ENCODE assay signal across 9 cellular contexts in genomic region chr4:142883433-142883832, GRCh38. TPM values are rescaled to one million over a fixed set of nuclear protein-coding genes. Genes with fewer than 3 reads are reported as not detected.
DNase-seq lines count a peak whose midpoint lies in the region; ATAC-seq and TF ChIP-seq lines count a peak whose summit lies in the region.
"Had no signal": no experiment of that assay in that cellular context is flagged by ENCODE, and none has a peak within 500 bp of the region (broad histone marks: within the 10 kb centered on the region; RNA-seq: fewer than 3 reads in every experiment).

No MANE protein-coding gene starts in this region.

- no peaks in the 10 kb centered on the region for H3K9me3 ChIP-seq in WERI-Rb-1 (ENCODE audit: severe bottlenecking)

- DNase-seq in CD1c-positive myeloid dendritic cell (ENCODE audit: extremely low spot score) = peak; percentile 3
- DNase-seq in WERI-Rb-1 = peak; percentile 55
- peak; percentile 18 for DNase-seq in iPS-NIHi11 (ENCODE audit: low spot score)
- DNase-seq in naive thymus-derived CD8-positive, alpha-beta T cell = no peak
- DNase-seq in activated T-cell treated with anti-CD3 and anti-CD28 coated beads, Interleukin-2, amount 50 U/mL, for 48 hours = no peak
- no peak for DNase-seq in T1000 (lab: John Stamatoyannopoulos, UW)
- no peak for DNase-seq in superior temporal gyrus (ENCODE audit: extremely low spot score)
- DNase-seq: NCI-H524 treated with DMSO at 0.1 percent for 48 hours had no signal

- no peak overlapping the region for H3K27ac ChIP-seq in WERI-Rb-1

- no peaks in the 10 kb centered on the region for H3K36me3 Mint-ChIP-seq in naive thymus-derived CD8-positive, alpha-beta T cell

- TF ChIP-seq CTCF in WERI-Rb-1 (IDR thresholded peaks at IDR 0.05; ENCODE audit: low read depth, low read length) = peak; percentile 50

- H3K4me1 Mint-ChIP-seq in naive thymus-derived CD8-positive, alpha-beta T cell = no peaks in the 10 kb centered on the region

- POLR2A ChIA-PET in naive thymus-derived CD8-positive, alpha-beta T cell (lab: Charles Lee) = no interaction called here

- no peaks in the 10 kb centered on the region for H3K9me3 Mint-ChIP-seq in naive thymus-derived CD8-positive, alpha-beta T cell

- no peaks in the 10 kb centered on the region for H3K36me3 ChIP-seq in WERI-Rb-1

- no peaks in the 10 kb centered on the region for H3K27me3 ChIP-seq in WERI-Rb-1 (ENCODE audit: insufficient read depth, low read depth, severe bottlenecking)

- H3K4me3 ChIP-seq in WERI-Rb-1 (ENCODE audit: low read depth, low read length) = no peak overlapping the region

- ATAC-seq in GM19351 (IDR thresholded peaks at IDR 0.05; ENCODE audit: unreplicated experiment) = peak; percentile 52
- ATAC-seq in naive thymus-derived CD8-positive, alpha-beta T cell = no peak

- no peak overlapping the region for H3K27ac Mint-ChIP-seq in naive thymus-derived CD8-positive, alpha-beta T cell

- H3K4me3 Mint-ChIP-seq in naive thymus-derived CD8-positive, alpha-beta T cell = no peak overlapping the region

- peaks cover 0 to 3% (median 0%) of the 10 kb centered on the region in 5 donors for H3K27me3 Mint-ChIP-seq in naive thymus-derived CD8-positive, alpha-beta T cell

RNA-seq across cellular contexts. Expression of gene INPP4B, which starts 37.3 kb away (rescaled TPM):
- 10 to 100 TPM; 18.8 to 19.0 TPM for total RNA-seq in naive thymus-derived CD8-positive, alpha-beta T cell
- 10 to 100 TPM; 25.4 to 35.0 (median 32.9) TPM for polyA plus RNA-seq in naive thymus-derived CD8-positive, alpha-beta T cell

Comparison
In these comparisons a context has a peak if more than half of its experiments do, and no peak if none do; other contexts are left out.
1. DNase-seq: peak in CD1c-positive myeloid dendritic cell (single experiment), WERI-Rb-1 (single experiment) and iPS-NIHi11 (single experiment); none in naive thymus-derived CD8-positive, alpha-beta T cell (0 of 10), activated T-cell treated with anti-CD3 and anti-CD28 coated beads, Interleukin-2, amount 50 U/mL, for 48 hours (0 of 2), T1000 (single experiment) and superior temporal gyrus (single experiment).